24 cellular contexts compared by ENCODE assay signal in genomic region chr1:10861822-10862221, GRCh38.
DNase-seq lines count a peak whose midpoint lies in the region; ATAC-seq and TF ChIP-seq lines count a peak whose summit lies in the region.
"Had no signal": no experiment of that assay in that cellular context is flagged by ENCODE, and none has a peak within 500 bp of the region (broad histone marks: within the 10 kb centered on the region; RNA-seq: fewer than 3 reads in every experiment).

No MANE protein-coding gene starts in this region.

- H3F3A ChIP-seq in MM.1S (ENCODE audit: insufficient read depth, low read length), result no peaks in the 10 kb centered on the region

- no peak overlapping the region for H3K4me3 ChIP-seq in heart left ventricle
- no peak overlapping the region for H3K4me3 ChIP-seq in right atrium auricular region
- H3K4me3 ChIP-seq in osteoblast (ENCODE audit: insufficient read depth, low read length), result no peak overlapping the region
- H3K4me3 ChIP-seq in upper lobe of right lung, result no peak overlapping the region
- no peak overlapping the region for H3K4me3 ChIP-seq in MM.1S (ENCODE audit: low read length)
- H3K4me3 ChIP-seq: BLaER1 treated with 17β-estradiol and CSF1 and Interleukin-3, amounts not matched to agents 10 nM and 100 nM had no signal

- H3K9me2 ChIP-seq in MM.1S (replicated peaks; ENCODE audit: insufficient read depth, low read length), result no peaks in the 10 kb centered on the region

- ATAC-seq in heart left ventricle (peak in 3 of 4 donors; percentile 4 to 27 (median 27)), Right ventricle myocardium inferior (no peak), upper lobe of right lung (no peak), GM21786 (IDR thresholded peaks at IDR 0.05; ENCODE audit: unreplicated experiment) (no peak), HG03469 (IDR thresholded peaks at IDR 0.05; ENCODE audit: unreplicated experiment) (no peak)

- H3K9ac ChIP-seq in MM.1S (ENCODE audit: low read length), result no peak overlapping the region
- H3K9ac ChIP-seq: BLaER1 treated with 17β-estradiol and CSF1 and Interleukin-3, amounts not matched to agents 10 nM and 100 nM had no signal

- TF ChIP-seq CTCF in heart left ventricle (IDR thresholded peaks at IDR 0.05) (no peak), right atrium auricular region (IDR thresholded peaks at IDR 0.05) (no peak), osteoblast (IDR thresholded peaks at IDR 0.05; ENCODE audit: extremely low read depth, low read depth, low read length) (no peak), upper lobe of right lung (IDR thresholded peaks at IDR 0.05) (no peak), MM.1S (IDR thresholded peaks at IDR 0.05; ENCODE audit: low read length) (no peak)

- H4K20me1 ChIP-seq in osteoblast (ENCODE audit: insufficient read depth, low read length), result no peaks in the 10 kb centered on the region
- H4K20me1 ChIP-seq in MM.1S (ENCODE audit: insufficient read depth, low read length), result no peaks in the 10 kb centered on the region

- no peaks in the 10 kb centered on the region for H3K36me3 ChIP-seq in heart left ventricle
- H3K36me3 ChIP-seq in right atrium auricular region, result no peaks in the 10 kb centered on the region
- H3K36me3 ChIP-seq in osteoblast (ENCODE audit: insufficient read depth, low read length), result no peaks in the 10 kb centered on the region
- no peaks in the 10 kb centered on the region for H3K36me3 ChIP-seq in upper lobe of right lung
- H3K36me3 ChIP-seq in MM.1S (replicated peaks; ENCODE audit: insufficient read depth, low read length), result no peaks in the 10 kb centered on the region
- H3K36me3 ChIP-seq: BLaER1 treated with 17β-estradiol and CSF1 and Interleukin-3, amounts not matched to agents 10 nM and 100 nM had no signal

- WGBS in heart left ventricle, 4 donors, result 42 to 55% (median 47%) methylated on average over 5 of the region's 5 CpGs

- H3K4me2 ChIP-seq in osteoblast (ENCODE audit: insufficient read depth, low read length) (no peak overlapping the region), MM.1S (ENCODE audit: low read depth, low read length) (no peak overlapping the region)
- H3K4me2 ChIP-seq: BLaER1 treated with 17β-estradiol and CSF1 and Interleukin-3, amounts not matched to agents 10 nM and 100 nM had no signal

- H3K27me3 ChIP-seq in heart left ventricle, result peaks cover 0 to 51% (median 9%) of the 10 kb centered on the region in 9 donors
- no peaks in the 10 kb centered on the region for H3K27me3 ChIP-seq in right atrium auricular region
- peaks cover 70% of the 10 kb centered on the region for H3K27me3 ChIP-seq in osteoblast (ENCODE audit: insufficient read depth, low read length)
- peaks cover 14% of the 10 kb centered on the region for H3K27me3 ChIP-seq in upper lobe of right lung
- peaks cover 99% of the 10 kb centered on the region for H3K27me3 ChIP-seq in MM.1S (replicated peaks; ENCODE audit: insufficient read depth, low read length)

- peak overlapping the region; percentile 27 to 89 (median 70) for H3K27ac ChIP-seq in heart left ventricle
- peak overlapping the region; percentile 60 to 74 for H3K27ac ChIP-seq in right atrium auricular region
- no peak overlapping the region for H3K27ac ChIP-seq in osteoblast (ENCODE audit: low read depth, low read length)
- no peak overlapping the region for H3K27ac ChIP-seq in upper lobe of right lung
- H3K27ac ChIP-seq in MM.1S (ENCODE audit: low read length), result no peak overlapping the region
- H3K27ac ChIP-seq: BLaER1 treated with 17β-estradiol and CSF1 and Interleukin-3, amounts not matched to agents 10 nM and 100 nM; HL-60 had no signal

- H3K9me3 ChIP-seq in heart left ventricle, result no peaks in the 10 kb centered on the region
- no peaks in the 10 kb centered on the region for H3K9me3 ChIP-seq in right atrium auricular region
- no peaks in the 10 kb centered on the region for H3K9me3 ChIP-seq in osteoblast (ENCODE audit: low read depth, low read length)
- no peaks in the 10 kb centered on the region for H3K9me3 ChIP-seq in upper lobe of right lung
- no peaks in the 10 kb centered on the region for H3K9me3 ChIP-seq in MM.1S (replicated peaks; ENCODE audit: insufficient read depth, low read length)
- H3K9me3 ChIP-seq: BLaER1 treated with 17β-estradiol and CSF1 and Interleukin-3, amounts not matched to agents 10 nM and 100 nM; Caco-2 had no signal

- H3K4me1 ChIP-seq in heart left ventricle, result peaks cover 0 to 56% (median 16%) of the 10 kb centered on the region in 12 donors
- H3K4me1 ChIP-seq in right atrium auricular region, result peaks cover 0 to 49% of the 10 kb centered on the region in 2 donors
- peaks cover 4% of the 10 kb centered on the region for H3K4me1 ChIP-seq in osteoblast (ENCODE audit: insufficient read depth, low read length)
- peaks cover 5% of the 10 kb centered on the region for H3K4me1 ChIP-seq in upper lobe of right lung
- no peaks in the 10 kb centered on the region for H3K4me1 ChIP-seq in MM.1S (ENCODE audit: low read length)

- no peak for TF ChIP-seq POLR2A in heart left ventricle (IDR thresholded peaks at IDR 0.05)

- intact Hi-C loops in heart left ventricle (cut with DNase I), result loop anchor here in 9 of 10 donors (2.0 to 10.0 kb wide), 12 partner anchors 40 to 237 kb away; partner anchors contain the start of gene CASZ1 (in 5 of the 9)
- intact Hi-C loops in Right ventricle myocardium inferior (cut with DNase I), result loop anchor here (2.0 to 5.0 kb wide), 4 partner anchors 67 to 355 kb away; no protein-coding TSS in a partner anchor
- intact Hi-C loops in upper lobe of right lung (cut with DNase I), result loop anchor here (10.0 kb wide), 1 partner anchor 357 kb away; no protein-coding TSS in a partner anchor

- no peak overlapping the region for H2AFZ ChIP-seq in osteoblast (ENCODE audit: low read length)
- H2AFZ ChIP-seq in MM.1S (ENCODE audit: low read length), result no peak overlapping the region

- DNase-seq in heart left ventricle (no peak), Right ventricle myocardium inferior (ENCODE audit: missing footprints) (no peak), right atrium auricular region (ENCODE audit: low spot score) (no peak), osteoblast (ENCODE audit: insufficient read length, low spot score, missing footprints) (peak; percentile 31), upper lobe of right lung (peak; percentile 52), MM.1S (no peak)
- DNase-seq: 8988T; Caco-2; CD4-positive, alpha-beta memory T cell; DMS153; HFFc6; KG1; NCI-H1105; NCI-H146; NCI-H2029; NCI-H226; NCI-H524; NCI-H774; NK-92 treated with Interleukin-12 subunit alpha and Interleukin-12 subunit beta, amount 100 ng/mL, for 24 hours; SHP77 had no signal

- H3K79me2 ChIP-seq in osteoblast (ENCODE audit: insufficient read depth, low read length), result no peaks in the 10 kb centered on the region
- no peaks in the 10 kb centered on the region for H3K79me2 ChIP-seq in MM.1S (ENCODE audit: low read length)

Comparison
In these comparisons a context has a peak if more than half of its experiments do, and no peak if none do; other contexts are left out.
1. ATAC-seq: peak in heart left ventricle (3 of 4); none in Right ventricle myocardium inferior (single experiment), upper lobe of right lung (single experiment), GM21786 (single experiment) and HG03469 (single experiment).
2. DNase-seq: peak in osteoblast (single experiment) and upper lobe of right lung (single experiment); none in heart left ventricle (0 of 5), Right ventricle myocardium inferior (single experiment), right atrium auricular region (single experiment) and MM.1S (single experiment).
3. H3K27ac ChIP-seq: peak in heart left ventricle (12 of 12) and right atrium auricular region (2 of 2); none in osteoblast (single experiment), upper lobe of right lung (single experiment) and MM.1S (single experiment).